In genomic region chr13:33146843-33147611, GRCh38 we compare ENCODE assay signal across 12 cellular contexts.
A peak's percentile ranks its signal among the peaks of the same experiment; 100 is the strongest.
DNase-seq lines count a peak whose midpoint lies in the region; ATAC-seq lines count a peak whose summit lies in the region.
"Had no signal": no experiment of that assay in that cellular context is flagged by ENCODE, and none has a peak within 500 bp of the region (broad histone marks: within the 10 kb centered on the region; RNA-seq: fewer than 3 reads in every experiment).

No MANE protein-coding gene starts in this region.

- POLR2A ChIA-PET in activated CD4-positive, alpha-beta T cell treated with anti-CD3 and anti-CD28 coated beads for 36 hours (lab: Charles Lee), result no interaction called here
- POLR2A ChIA-PET in activated CD4-positive, alpha-beta memory T cell treated with anti-CD3 and anti-CD28 coated beads for 36 hours (lab: Charles Lee), result interaction anchor here (0.6 kb wide), 1 partner anchor 11 kb away, joined by 3 read pairs; no protein-coding TSS in a partner anchor

- H3K9me3 Mint-ChIP-seq in activated CD4-positive, alpha-beta T cell treated with anti-CD3 and anti-CD28 coated beads for 36 hours (ENCODE audit: low read depth), result no peaks in the 10 kb centered on the region
- H3K9me3 Mint-ChIP-seq in activated CD4-positive, alpha-beta memory T cell treated with anti-CD3 and anti-CD28 coated beads for 36 hours, result no peaks in the 10 kb centered on the region

- peak; percentile 24 for DNase-seq in activated CD4-positive, alpha-beta T cell treated with anti-CD3 and anti-CD28 coated beads for 36 hours
- DNase-seq in activated CD4-positive, alpha-beta T cell treated with anti-CD3 and anti-CD28 coated beads for 1 hour, result no peak
- DNase-seq in activated CD4-positive, alpha-beta memory T cell treated with anti-CD3 and anti-CD28 coated beads for 36 hours, result peak; percentile 31
- no peak for DNase-seq in amniotic stem cell (lab: John Stamatoyannopoulos, UW)
- DNase-seq in RKO (ENCODE audit: low spot score), result no peak
- DNase-seq in NCI-H226, result no peak
- DNase-seq: dermis blood vessel endothelial cell, head of caudate nucleus, NCI-H446 had no signal

- peaks cover 2% of the 10 kb centered on the region for H3K36me3 Mint-ChIP-seq in activated CD4-positive, alpha-beta T cell treated with anti-CD3 and anti-CD28 coated beads for 36 hours (ENCODE audit: low read depth)
- no peaks in the 10 kb centered on the region for H3K36me3 Mint-ChIP-seq in activated CD4-positive, alpha-beta memory T cell treated with anti-CD3 and anti-CD28 coated beads for 36 hours

- H3K27me3 Mint-ChIP-seq in activated CD4-positive, alpha-beta T cell treated with anti-CD3 and anti-CD28 coated beads for 36 hours, result peaks cover 32% of the 10 kb centered on the region
- peaks cover 11% of the 10 kb centered on the region for H3K27me3 Mint-ChIP-seq in activated CD4-positive, alpha-beta memory T cell treated with anti-CD3 and anti-CD28 coated beads for 36 hours
- H3K27me3 Mint-ChIP-seq: type B pancreatic cell had no signal

- no peak overlapping the region for H3K4me3 Mint-ChIP-seq in activated CD4-positive, alpha-beta T cell treated with anti-CD3 and anti-CD28 coated beads for 36 hours
- H3K4me3 Mint-ChIP-seq in activated CD4-positive, alpha-beta memory T cell treated with anti-CD3 and anti-CD28 coated beads for 36 hours, result no peak overlapping the region
- H3K4me3 Mint-ChIP-seq: type B pancreatic cell had no signal

- peaks cover 21% of the 10 kb centered on the region for H3K4me1 Mint-ChIP-seq in activated CD4-positive, alpha-beta T cell treated with anti-CD3 and anti-CD28 coated beads for 36 hours
- H3K4me1 Mint-ChIP-seq in activated CD4-positive, alpha-beta memory T cell treated with anti-CD3 and anti-CD28 coated beads for 36 hours (ENCODE audit: low read depth), result peaks cover 16% of the 10 kb centered on the region

- no peak overlapping the region for H3K27ac Mint-ChIP-seq in activated CD4-positive, alpha-beta T cell treated with anti-CD3 and anti-CD28 coated beads for 36 hours
- H3K27ac Mint-ChIP-seq in activated CD4-positive, alpha-beta memory T cell treated with anti-CD3 and anti-CD28 coated beads for 36 hours, result peak overlapping the region; percentile 30
- H3K27ac Mint-ChIP-seq: type B pancreatic cell had no signal

- intact Hi-C loops in activated CD4-positive, alpha-beta T cell treated with anti-CD3 and anti-CD28 coated beads for 36 hours (cut with DNase I, micrococcal nuclease), result loop anchor here in 1 of 2 experiments (2.0 to 5.0 kb wide), 2 partner anchors 396 to 465 kb away; no protein-coding TSS in a partner anchor
- intact Hi-C loops in activated CD4-positive, alpha-beta memory T cell treated with anti-CD3 and anti-CD28 coated beads for 36 hours (cut with micrococcal nuclease), result loop anchor here (1.0 to 5.0 kb wide), 2 partner anchors 242 to 395 kb away; no protein-coding TSS in a partner anchor

- CTCF ChIA-PET in activated CD4-positive, alpha-beta T cell treated with anti-CD3 and anti-CD28 coated beads for 36 hours (lab: Charles Lee), result interaction anchor here (1.1 to 1.4 kb wide), 7 partner anchors 9 to 130 kb away, joined by 3 to 5 read pairs (median 3); no protein-coding TSS in a partner anchor
- CTCF ChIA-PET in activated CD4-positive, alpha-beta memory T cell treated with anti-CD3 and anti-CD28 coated beads for 36 hours (lab: Charles Lee), result interaction anchor here (0.6 to 1.1 kb wide), 6 partner anchors 15 to 396 kb away, joined by 3 to 5 read pairs (median 3); no protein-coding TSS in a partner anchor

- peak; percentile 80 for ATAC-seq in activated CD4-positive, alpha-beta T cell treated with anti-CD3 and anti-CD28 coated beads for 36 hours
- peak; percentile 62 for ATAC-seq in GM19463 (IDR thresholded peaks at IDR 0.05; ENCODE audit: unreplicated experiment)
- ATAC-seq in HG02981 (IDR thresholded peaks at IDR 0.05; ENCODE audit: unreplicated experiment), result peak; percentile 80

Comparison
In these comparisons a context has a peak if more than half of its experiments do, and no peak if none do; other contexts are left out.
1. DNase-seq: peak in activated CD4-positive, alpha-beta T cell treated with anti-CD3 and anti-CD28 coated beads for 36 hours (single experiment) and activated CD4-positive, alpha-beta memory T cell treated with anti-CD3 and anti-CD28 coated beads for 36 hours (single experiment); none in activated CD4-positive, alpha-beta T cell treated with anti-CD3 and anti-CD28 coated beads for 1 hour (single experiment), amniotic stem cell (single experiment), RKO (single experiment) and NCI-H226 (single experiment).
2. Peak in every context shown above with its lines, with median percentiles within 50 percentile points of each other: ATAC-seq.